ENCODE assay signal across 23 cellular contexts in the genomic region with DNA sequence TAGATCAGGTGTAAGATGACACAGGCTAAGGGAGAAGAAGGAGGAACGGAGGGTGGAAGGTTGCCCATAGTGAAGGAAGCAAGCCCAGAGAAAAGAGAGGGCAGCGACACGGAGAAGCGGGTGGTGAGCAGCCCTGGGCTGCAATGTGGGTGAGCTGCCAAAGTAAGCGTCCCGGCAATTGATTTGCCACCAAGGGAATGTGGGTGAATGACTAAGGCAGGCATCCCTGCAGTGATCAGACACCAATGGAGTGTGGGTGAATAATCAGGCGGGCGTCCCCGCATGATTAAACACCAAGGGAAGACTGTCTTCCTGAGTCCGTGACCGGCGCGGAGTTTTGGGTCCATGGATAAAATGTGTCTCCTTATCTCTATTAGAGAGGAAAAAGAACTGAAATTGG.
"Had no signal": no experiment of that assay in that cellular context is flagged by ENCODE, and none has a peak within 500 bp of the region (broad histone marks: within the 10 kb centered on the region; RNA-seq: fewer than 3 reads in every experiment).

No MANE protein-coding gene starts in this region.

- FAIRE-seq: bronchial epithelial cell had no signal

- H3K27me3 Mint-ChIP-seq: activated B cell treated with CpG ODN at 0.5 μM for 24 hours; activated CD4-positive, alpha-beta T cell treated with anti-CD3 and anti-CD28 coated beads, Interleukin-2, amount 10 ng/mL, durations not matched to agents 24 days and 14 days; activated naive CD8-positive, alpha-beta T cell had no signal

- H3K4me1 ChIP-seq: SJSA1 had no signal

- H3K27ac Mint-ChIP-seq: activated B cell treated with CpG ODN at 0.5 μM for 24 hours; activated CD4-positive, alpha-beta T cell treated with anti-CD3 and anti-CD28 coated beads, Interleukin-2, amount 10 ng/mL, durations not matched to agents 24 days and 14 days; activated naive CD4-positive, alpha-beta T cell treated with anti-CD3 and anti-CD28 coated beads for 36 hours; activated naive CD8-positive, alpha-beta T cell; T-helper 1 cell treated with Interleukin-12 subunit alpha and Interleukin-12 subunit beta and Interleukin-4 antibody, amounts not matched to agents 30 μg/mL and 1 μg/mL, for 36 hours had no signal

- H3K4me3 Mint-ChIP-seq: activated B cell treated with CpG ODN at 0.5 μM for 24 hours; activated CD4-positive, alpha-beta T cell treated with anti-CD3 and anti-CD28 coated beads, Interleukin-2, amount 10 ng/mL, durations not matched to agents 24 days and 14 days; activated naive CD4-positive, alpha-beta T cell treated with anti-CD3 and anti-CD28 coated beads for 36 hours; activated naive CD8-positive, alpha-beta T cell; activated T-cell treated with anti-CD3 and anti-CD28 coated beads, Interleukin-2, amount 50 U/mL, for 4 hours; T-helper 1 cell treated with Interleukin-12 subunit alpha and Interleukin-12 subunit beta and Interleukin-4 antibody, amounts not matched to agents 30 μg/mL and 1 μg/mL, for 36 hours had no signal

- ATAC-seq: activated T-cell treated with anti-CD3 and anti-CD28 coated beads, Interleukin-2, amount 50 U/mL, for 4 hours; body of pancreas; Panc1 had no signal

- H3K4me1 Mint-ChIP-seq: activated B cell treated with CpG ODN at 0.5 μM for 24 hours had no signal

- H3K27ac ChIP-seq: body of pancreas, SJSA1 had no signal

- H3K9me3 Mint-ChIP-seq: activated B cell treated with CpG ODN at 0.5 μM for 24 hours; activated CD4-positive, alpha-beta T cell treated with anti-CD3 and anti-CD28 coated beads, Interleukin-2, amount 10 ng/mL, durations not matched to agents 24 days and 14 days; activated naive CD4-positive, alpha-beta T cell treated with anti-CD3 and anti-CD28 coated beads for 36 hours; activated T-cell treated with anti-CD3 and anti-CD28 coated beads, Interleukin-2, amount 50 U/mL, for 4 hours; T-helper 1 cell treated with Interleukin-12 subunit alpha and Interleukin-12 subunit beta and Interleukin-4 antibody, amounts not matched to agents 30 μg/mL and 1 μg/mL, for 36 hours had no signal

- H3K27me3 ChIP-seq: body of pancreas, SJSA1 had no signal

- H3K4me3 ChIP-seq: body of pancreas, SJSA1 had no signal

- DNase-seq: activated B cell treated with CpG ODN at 0.5 μM for 24 hours; activated CD4-positive, alpha-beta T cell treated with anti-CD3 and anti-CD28 coated beads for 1 hour; activated CD4-positive, alpha-beta T cell treated with anti-CD3 and anti-CD28 coated beads, Interleukin-2, amount 10 ng/mL, durations not matched to agents 24 days and 14 days; activated CD4-positive, alpha-beta T cell treated with anti-CD3 and anti-CD28 coated beads, Interleukin-2, amount 50 U/mL, for 48 hours; activated gamma-delta T cell; activated naive CD4-positive, alpha-beta T cell treated with anti-CD3 and anti-CD28 coated beads for 36 hours; activated T-cell treated with anti-CD3 and anti-CD28 coated beads, Interleukin-2, amount 50 U/mL, for 4 hours; body of pancreas; central memory CD4-positive, alpha-beta T cell; KG1; NCI-H1092; NCI-H1417; NCI-H2029 treated with DMSO at 0.1 percent for 48 hours; NCI-H446; NCI-H524 treated with DMSO at 0.1 percent for 48 hours; NCI-H748 treated with DMSO at 0.1 percent for 48 hours; OCI-M1; SHP77 had no signal

- H3K9me3 ChIP-seq: body of pancreas, SJSA1 had no signal

- H3K36me3 ChIP-seq: SJSA1 had no signal
